ENCODE assay signal across 1 cellular context in genomic region chr7:135800560-135800959, GRCh38.
TF ChIP-seq lines count a peak whose summit lies in the region.

No MANE protein-coding gene starts in this region.

TF ChIP-seq in HEK293T, 16 proteins besides CTCF, POLR2A, EP300 and RAD21 (continued from another document):
- TF ChIP-seq PKNOX1 (IDR thresholded peaks at IDR 0.05): no peak
- TF ChIP-seq TARDBP (IDR thresholded peaks at IDR 0.05): no peak
- no peak for TF ChIP-seq ZNF384 (IDR thresholded peaks at IDR 0.05)
- TF ChIP-seq BHLHE40 (IDR thresholded peaks at IDR 0.05; ENCODE audit: borderline replicate concordance): no peak
- no peak for TF ChIP-seq HDGF (IDR thresholded peaks at IDR 0.05; ENCODE audit: borderline replicate concordance)
- no peak for TF ChIP-seq FOXK2 (IDR thresholded peaks at IDR 0.05)
- TF ChIP-seq SP1 (IDR thresholded peaks at IDR 0.05): no peak
